ENCODE assay signal across 10 cellular contexts in the genomic region with DNA sequence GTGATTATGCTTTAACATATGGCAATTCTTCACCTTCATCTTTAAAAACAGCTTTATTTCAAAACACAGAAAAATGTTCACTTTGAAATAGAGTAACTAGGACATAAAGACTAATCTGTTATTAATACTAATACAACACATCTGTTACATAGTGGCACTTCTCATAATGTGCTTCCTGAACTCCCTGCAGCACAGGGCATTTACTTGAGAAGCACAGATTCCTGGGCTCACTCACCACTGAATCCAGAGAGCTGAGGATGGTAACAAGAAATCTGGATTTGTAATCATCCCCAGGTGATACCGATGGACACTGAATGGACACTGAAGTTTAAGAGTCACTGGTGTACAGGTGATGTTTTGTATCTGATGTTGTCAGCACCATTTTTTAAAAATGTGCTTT.
A peak's percentile ranks its signal among the peaks of the same experiment; 100 is the strongest.
DNase-seq lines count a peak whose midpoint lies in the region; ATAC-seq and TF ChIP-seq lines count a peak whose summit lies in the region.
"Had no signal": no experiment of that assay in that cellular context is flagged by ENCODE, and none has a peak within 500 bp of the region (broad histone marks: within the 10 kb centered on the region; RNA-seq: fewer than 3 reads in every experiment).

No MANE protein-coding gene starts in this region.

- TF ChIP-seq CTCF in PC-9 (conservative IDR thresholded peaks at IDR 0.05), result no peak

- no peaks in the 10 kb centered on the region for H3K27me3 ChIP-seq in PC-9 (ENCODE audit: insufficient read depth, low read depth)
- no peaks in the 10 kb centered on the region for H3K27me3 ChIP-seq in skeletal muscle satellite cell (ENCODE audit: control insufficient read depth, insufficient read depth, low read length)

- H3K4me2 ChIP-seq in PC-9 (no peak overlapping the region), skeletal muscle satellite cell (ENCODE audit: low read length) (no peak overlapping the region)

- no peaks in the 10 kb centered on the region for H3K9me2 ChIP-seq in PC-9 (ENCODE audit: insufficient read depth)

- H3K27ac ChIP-seq in PC-9 (0 out of 2 replicates have a peak overlapping the region, but pooled peaks have one; percentile 11), epithelial cell of prostate (peak overlapping the region; percentile 75)

- no peak overlapping the region; the same call in 1 of the 2 replicates for H2AFZ ChIP-seq in PC-9

- peaks cover 19% of the 10 kb centered on the region for H3K9me3 ChIP-seq in PC-9 (ENCODE audit: insufficient read depth, low read depth)
- no peaks in the 10 kb centered on the region for H3K9me3 ChIP-seq in skeletal muscle satellite cell (replicated peaks; ENCODE audit: low read length)
- H3K9me3 ChIP-seq: HAP-1 had no signal

- no TSS peak for BruUV-seq in PC-9 (replicated peaks; lab: Mats Ljungman, UMichigan)

- H3K79me2 ChIP-seq in PC-9 (ENCODE audit: low read depth), result no peaks in the 10 kb centered on the region

- peak; percentile 20 for DNase-seq in ELR (ENCODE audit: low read depth)
- DNase-seq in PC-9, result no peak
- no peak for DNase-seq in epithelial cell of prostate (ENCODE audit: low read depth, low spot score)
- DNase-seq: CD8-positive, alpha-beta T cell had no signal

- H3K4me1 ChIP-seq in PC-9 (replicated peaks; ENCODE audit: insufficient read depth), result peaks cover 17% of the 10 kb centered on the region
- peaks cover 55% of the 10 kb centered on the region for H3K4me1 ChIP-seq in skeletal muscle satellite cell (ENCODE audit: control insufficient read depth, insufficient read depth, low read length)
- H3K4me1 ChIP-seq: HAP-1 had no signal

- ATAC-seq in GM19467 (IDR thresholded peaks at IDR 0.05; ENCODE audit: unreplicated experiment), result no peak
- ATAC-seq in GM18861 (IDR thresholded peaks at IDR 0.05; ENCODE audit: unreplicated experiment), result no peak
- no peak for ATAC-seq in HG02840 (IDR thresholded peaks at IDR 0.05; ENCODE audit: low FRiP score, unreplicated experiment)
- ATAC-seq: CD8-positive, alpha-beta T cell; Right ventricle myocardium inferior had no signal

- H3K4me3 ChIP-seq in PC-9, result no peak overlapping the region
- no peak overlapping the region for H3K4me3 ChIP-seq in skeletal muscle satellite cell (ENCODE audit: low read length)
- H3K4me3 ChIP-seq: HAP-1 had no signal

- H3F3A ChIP-seq in PC-9 (ENCODE audit: insufficient read depth, low read depth), result no peaks in the 10 kb centered on the region; the same call in 1 of the 2 replicates

- no peaks in the 10 kb centered on the region for H4K20me1 ChIP-seq in PC-9 (ENCODE audit: insufficient read depth)

- H3K36me3 ChIP-seq in PC-9 (ENCODE audit: low read depth) (no peaks in the 10 kb centered on the region), skeletal muscle satellite cell (ENCODE audit: insufficient read depth, low read length) (no peaks in the 10 kb centered on the region)
- H3K36me3 ChIP-seq: HAP-1 had no signal

- intact Hi-C loops in PC-9 (cut with micrococcal nuclease; ENCODE audit: unreplicated experiment), result no loop called here

- peak overlapping the region; percentile 67 for H3K9ac ChIP-seq in skeletal muscle satellite cell (ENCODE audit: low read depth, low read length)

- POLR2A ChIA-PET in PC-9 (lab: Charles Lee; ENCODE audit: unreplicated experiment), result no interaction called here

- CTCF ChIA-PET in PC-9 (lab: Charles Lee), result no interaction called here
